In the genomic region with DNA sequence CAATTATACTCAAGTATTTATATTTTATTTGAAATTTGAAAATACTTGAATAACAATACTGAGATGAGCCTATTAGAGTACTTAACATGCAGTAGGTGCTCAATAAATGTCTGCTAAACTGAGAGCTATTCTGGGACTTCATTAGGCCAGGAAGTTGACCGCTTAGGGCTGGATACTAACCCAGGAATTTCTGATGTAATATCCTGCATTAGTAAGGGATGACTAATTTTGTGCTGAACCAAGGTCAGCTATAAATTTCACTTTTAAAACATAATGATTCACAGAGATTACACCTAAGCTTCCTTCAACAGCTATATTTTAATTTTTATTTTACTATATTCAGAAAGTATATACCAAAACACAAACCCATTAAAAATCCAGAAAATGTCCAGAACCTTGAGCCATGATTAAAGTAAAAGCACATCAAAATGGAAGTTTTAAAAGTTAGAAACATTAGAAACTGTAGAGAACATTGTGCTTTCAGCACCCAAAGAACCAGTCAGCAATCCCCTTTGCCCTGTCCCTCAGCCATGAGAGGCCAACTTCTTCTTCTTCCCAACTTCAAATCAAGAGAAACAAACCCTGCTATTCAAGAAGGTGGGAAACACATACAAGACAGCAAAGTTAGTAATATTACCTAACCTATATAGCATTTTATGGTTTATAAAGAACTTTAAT, we compare ENCODE assay signal across 10 cellular contexts. TPM values are rescaled to one million over a fixed set of nuclear protein-coding genes. Genes with fewer than 3 reads are reported as not detected.
A peak's percentile ranks its signal among the peaks of the same experiment; 100 is the strongest.
DNase-seq lines count a peak whose midpoint lies in the region; ATAC-seq, FAIRE-seq and TF ChIP-seq lines count a peak whose summit lies in the region.
"Had no signal": no experiment of that assay in that cellular context is flagged by ENCODE, and none has a peak within 500 bp of the region (broad histone marks: within the 10 kb centered on the region; RNA-seq: fewer than 3 reads in every experiment).

No MANE protein-coding gene starts in this region.

- CTCF ChIA-PET in AG04450 (lab: Charles Lee), result interaction anchor here (0.9 to 2.1 kb wide), 5 partner anchors 15 to 153 kb away, joined by 4 to 9 read pairs (median 5); no protein-coding TSS in a partner anchor

- H3K4me1 ChIP-seq in mesenchymal stem cell (ENCODE audit: control insufficient read depth, insufficient read depth, low read depth, low read length), result peaks cover 7% of the 10 kb centered on the region

- no peak overlapping the region for H2BK15ac ChIP-seq in mesenchymal stem cell (ENCODE audit: low read depth, poor library complexity, severe bottlenecking)

- no peaks in the 10 kb centered on the region for H3K27me3 Mint-ChIP-seq in immature natural killer cell (ENCODE audit: low read depth in 3 of 3)

- H3K9me3 Mint-ChIP-seq in immature natural killer cell, result no peaks in the 10 kb centered on the region
- H3K9me3 Mint-ChIP-seq: stimulated activated effector memory CD8-positive, alpha-beta T cell treated with anti-CD3 and anti-CD28 coated beads, Interleukin-12 subunit alpha, Interleukin-12 subunit beta, amount 100 ng/mL, for 72 hours had no signal

- WGBS in mesenchymal stem cell, result no CpG with 5 or more reads among the region's 1 CpG

- POLR2A ChIA-PET in AG04450 (lab: Yijun Ruan, JAX), result interaction anchor here (0.6 to 1.7 kb wide), 5 partner anchors 11 to 150 kb away, joined by 3 to 12 read pairs (median 5); no protein-coding TSS in a partner anchor

- no peak overlapping the region for H3K4ac ChIP-seq in mesenchymal stem cell (ENCODE audit: low read depth in 1 of 2, low read length in 2 of 2)

- H3K18ac ChIP-seq in mesenchymal stem cell (ENCODE audit: low read depth in 1 of 2, low read length in 2 of 2), result peak overlapping the region in 1 of 2 experiments; percentile 62

- peak overlapping the region; percentile 58 for H3K9ac ChIP-seq in mesenchymal stem cell (ENCODE audit: low read length)
- H3K9ac ChIP-seq: KMS-11 had no signal

- no peak for TF ChIP-seq CTCF in AG04450 (IDR thresholded peaks at IDR 0.05; ENCODE audit: low read depth, low read length)

- no peak overlapping the region for H2AFZ ChIP-seq in mesenchymal stem cell (ENCODE audit: low read depth, low read length)

- H3K27ac ChIP-seq in AG04450 (ENCODE audit: low read depth, low read length) (peak overlapping the region; percentile 83), mesenchymal stem cell (ENCODE audit: low read length, poor library complexity, severe bottlenecking) (peak overlapping the region; percentile 100)
- H3K27ac ChIP-seq: KMS-11 had no signal

- peak overlapping the region in 1 of 2 experiments; percentile 84 for H2BK12ac ChIP-seq in mesenchymal stem cell (ENCODE audit: low read length in 2 of 2)

- H3K36me3 Mint-ChIP-seq in immature natural killer cell, result peaks cover 5 to 27% (median 18%) of the 10 kb centered on the region in 3 donors

- no peak overlapping the region for H3K23ac ChIP-seq in mesenchymal stem cell (ENCODE audit: low read length in 2 of 2)

- DNase-seq in AG04450 (ENCODE audit: low read depth, low spot score) (peak; percentile 63), LoVo (ENCODE audit: low spot score) (peak; percentile 81), mesenchymal stem cell (peak; percentile 92), immature natural killer cell (no peak)
- DNase-seq in stimulated activated CD4-positive, alpha-beta T cell treated with anti-CD3 and anti-CD28 coated beads, Interleukin-12 subunit alpha, Interleukin-12 subunit beta, amount 100 ng/mL, for 4 hours, result no peak

- no peak for ATAC-seq in GM18870 (IDR thresholded peaks at IDR 0.05; ENCODE audit: unreplicated experiment)
- no peak for ATAC-seq in GM21381 (IDR thresholded peaks at IDR 0.05; ENCODE audit: unreplicated experiment)
- ATAC-seq: stimulated activated effector memory CD8-positive, alpha-beta T cell treated with anti-CD3 and anti-CD28 coated beads, Interleukin-12 subunit alpha, Interleukin-12 subunit beta, amount 100 ng/mL, for 72 hours had no signal

- peak overlapping the region; percentile 73 for H2BK120ac ChIP-seq in mesenchymal stem cell (ENCODE audit: low read depth, low read length)

- H4K8ac ChIP-seq in mesenchymal stem cell (ENCODE audit: low read length), result no peak overlapping the region

- no peak overlapping the region for H3K27ac Mint-ChIP-seq in immature natural killer cell
- H3K27ac Mint-ChIP-seq: stimulated activated effector memory CD8-positive, alpha-beta T cell treated with anti-CD3 and anti-CD28 coated beads, Interleukin-12 subunit alpha, Interleukin-12 subunit beta, amount 100 ng/mL, for 72 hours had no signal

- H3K4me3 ChIP-seq in AG04450 (ENCODE audit: low read depth, low read length) (no peak overlapping the region), mesenchymal stem cell (ENCODE audit: insufficient read depth in 1 of 2, low read depth in 1 of 2, low read length in 2 of 2) (no peak overlapping the region)

- no peak overlapping the region for H3K4me3 Mint-ChIP-seq in immature natural killer cell
- H3K4me3 Mint-ChIP-seq: stimulated activated effector memory CD8-positive, alpha-beta T cell treated with anti-CD3 and anti-CD28 coated beads, Interleukin-12 subunit alpha, Interleukin-12 subunit beta, amount 100 ng/mL, for 72 hours had no signal

- no peak overlapping the region for H3K14ac ChIP-seq in mesenchymal stem cell (ENCODE audit: low read length in 2 of 2)

- no peak overlapping the region for H3K4me2 ChIP-seq in mesenchymal stem cell (ENCODE audit: low read length, poor library complexity, severe bottlenecking)
- H3K4me2 ChIP-seq: KMS-11 had no signal

- no peak overlapping the region for H4K91ac ChIP-seq in mesenchymal stem cell (ENCODE audit: low read length)

- peak overlapping the region; percentile 96 for H2AK5ac ChIP-seq in mesenchymal stem cell (ENCODE audit: low read length, severe bottlenecking)

- no peaks in the 10 kb centered on the region for H3K79me1 ChIP-seq in mesenchymal stem cell (replicated peaks; ENCODE audit: low read length, poor library complexity, severe bottlenecking)

- H3K9me3 ChIP-seq in AG04450 (ENCODE audit: control insufficient read depth, insufficient read depth, low read length) (no peaks in the 10 kb centered on the region), mesenchymal stem cell (ENCODE audit: control insufficient read depth, low read length) (no peaks in the 10 kb centered on the region)

- H2BK5ac ChIP-seq in mesenchymal stem cell (ENCODE audit: low read depth, low read length, poor library complexity, severe bottlenecking), result peak overlapping the region; percentile 98

- H3K36me3 ChIP-seq in mesenchymal stem cell (ENCODE audit: control insufficient read depth in 1 of 2, insufficient read depth in 2 of 2, low read depth in 1 of 2, low read length in 2 of 2), result peaks cover 2 to 27% of the 10 kb centered on the region in 2 experiments

- no peaks in the 10 kb centered on the region for H3K4me1 Mint-ChIP-seq in immature natural killer cell
- H3K4me1 Mint-ChIP-seq: stimulated activated effector memory CD8-positive, alpha-beta T cell treated with anti-CD3 and anti-CD28 coated beads, Interleukin-12 subunit alpha, Interleukin-12 subunit beta, amount 100 ng/mL, for 72 hours had no signal

- FAIRE-seq in colon (lab: Jason Lieb, UNC), result peak; percentile 10

- H3K27me3 ChIP-seq in AG04450 (ENCODE audit: control insufficient read depth, insufficient read depth, low read length), result no peaks in the 10 kb centered on the region
- no peaks in the 10 kb centered on the region for H3K27me3 ChIP-seq in mesenchymal stem cell (ENCODE audit: control insufficient read depth in 1 of 2, insufficient read depth in 1 of 2, low read length in 2 of 2)

RNA-seq across cellular contexts. Expression of a gene that starts 35.4 kb away (rescaled TPM):
- 2.7 and 2.8 TPM in 2 replicates for polyA plus RNA-seq in AG04450 (2011; rRNA removed)
- polyA minus RNA-seq in AG04450 (2011; rRNA and poly(A)+ RNA removed), result 3.8 and 4.2 TPM in 2 replicates
- 22.9 TPM for polyA plus RNA-seq in mesenchymal stem cell (2013, experiment 1 of 2)
- polyA plus RNA-seq in mesenchymal stem cell (2013, experiment 2 of 2), result 22.8 TPM
- polyA plus RNA-seq in immature natural killer cell, result under 1 TPM in 1 of 3 donors, not detected in 2; 0.03 TPM

Comparison
In these comparisons a context has a peak if more than half of its experiments do, and no peak if none do; other contexts are left out.
1. DNase-seq: peak in AG04450 (single experiment), LoVo (single experiment) and mesenchymal stem cell (single experiment); none in immature natural killer cell (0 of 3) and stimulated activated CD4-positive, alpha-beta T cell treated with anti-CD3 and anti-CD28 coated beads, Interleukin-12 subunit alpha, Interleukin-12 subunit beta, amount 100 ng/mL, for 4 hours (single experiment).